ENCODE assay signal across 10 cellular contexts in the genomic region with DNA sequence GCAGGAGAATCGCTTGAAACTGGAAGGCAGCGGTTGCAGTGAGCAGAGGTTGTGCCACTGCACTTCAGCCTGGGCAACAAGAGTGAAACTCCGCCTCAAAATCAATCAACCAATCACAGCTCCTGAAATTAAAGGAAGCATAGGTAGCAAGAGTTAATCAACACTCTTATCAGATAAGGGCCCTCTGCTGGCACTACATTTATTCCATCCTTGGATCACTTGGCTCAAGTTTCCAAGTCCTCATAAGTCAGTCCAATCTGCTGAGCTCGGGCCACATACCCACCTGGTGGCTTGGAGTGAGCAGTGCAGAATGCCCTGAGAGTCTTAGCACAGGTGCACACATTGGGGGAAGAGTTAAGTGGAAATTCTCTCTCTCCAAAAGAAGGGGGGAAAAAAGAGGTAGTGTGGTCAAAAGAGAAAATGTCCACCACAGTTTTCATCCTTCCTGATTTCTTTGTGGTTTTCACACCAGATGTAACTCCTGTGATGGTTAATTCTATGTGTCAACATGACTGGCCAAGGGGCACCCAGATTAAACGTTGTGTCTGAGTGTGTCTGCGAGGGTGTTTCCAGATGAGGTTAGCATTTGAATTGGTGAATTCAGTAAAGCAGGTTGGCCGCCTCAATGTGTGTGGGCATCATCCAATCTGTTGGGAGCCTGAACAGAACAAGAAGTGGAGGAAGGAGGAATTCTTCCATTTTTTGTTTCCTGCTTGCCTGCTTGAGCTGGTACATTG. TPM values are rescaled to one million over a fixed set of nuclear protein-coding genes. Genes with fewer than 3 reads are reported as not detected.
DNase-seq lines count a peak whose midpoint lies in the region; ATAC-seq and TF ChIP-seq lines count a peak whose summit lies in the region.
"Had no signal": no experiment of that assay in that cellular context is flagged by ENCODE, and none has a peak within 500 bp of the region (broad histone marks: within the 10 kb centered on the region; RNA-seq: fewer than 3 reads in every experiment).

No MANE protein-coding gene starts in this region.

- ATAC-seq in HG02970 (IDR thresholded peaks at IDR 0.05; ENCODE audit: low FRiP score, unreplicated experiment) = no peak

- no peak overlapping the region for H3K4me3 Mint-ChIP-seq in CD14-positive monocyte
- H3K4me3 Mint-ChIP-seq in HFFc6 = no peak overlapping the region
- H3K4me3 Mint-ChIP-seq: T-helper 1 cell treated with Interleukin-12 subunit alpha and Interleukin-12 subunit beta and Interleukin-4 antibody, amounts not matched to agents 30 μg/mL and 1 μg/mL, for 36 hours had no signal

- CTCF ChIA-PET in RWPE1 (lab: Yijun Ruan, JAX) = interaction anchor here (0.5 to 1.0 kb wide), 4 partner anchors 166 to 1052 kb away, joined by 3 read pairs; no protein-coding TSS in a partner anchor

- POLR2A ChIA-PET in RWPE1 (lab: Yijun Ruan, JAX; ENCODE audit: low non-redundant PET) = no interaction called here

- TF ChIP-seq CTCF in CD14-positive monocyte (IDR thresholded peaks at IDR 0.05) (no peak), HFFc6 (IDR thresholded peaks at IDR 0.05) (peak; percentile 56), RWPE1 (conservative IDR thresholded peaks at IDR 0.05; ENCODE audit: low read depth) (no peak), GM20000 (IDR thresholded peaks at IDR 0.05; ENCODE audit: extremely low read depth, missing control alignments) (no peak)

- H3K9me3 Mint-ChIP-seq in CD14-positive monocyte (peaks cover 1 to 7% (median 5%) of the 10 kb centered on the region in 7 donors), HFFc6 (no peaks in the 10 kb centered on the region; the same call in 1 of the 2 replicates)

- DNase-seq in CD14-positive monocyte (ENCODE audit: low spot score) (no peak), HFFc6 (no peak), RWPE1 (ENCODE audit: low spot score) (peak; percentile 26), left kidney (ENCODE audit: low read depth, low spot score) (peak; percentile 56), cardiac septum (ENCODE audit: low spot score) (no peak), GM20000 (ENCODE audit: low spot score) (no peak)
- DNase-seq in activated effector memory CD4-positive, alpha-beta T cell treated with Interleukin-2 at 50 U/mL for 16 hours = no peak
- DNase-seq: stimulated activated CD8-positive, alpha-beta memory T cell treated with anti-CD3 and anti-CD28 coated beads, Interleukin-4, amount 100 ng/mL, for 48 hours had no signal

- H3K27ac ChIP-seq in RWPE1 = no peak overlapping the region

- H3K4me1 Mint-ChIP-seq in CD14-positive monocyte = peaks cover 15% of the 10 kb centered on the region
- peaks cover 27% of the 10 kb centered on the region for H3K4me1 Mint-ChIP-seq in HFFc6 (ENCODE audit: low read depth)

- peaks cover 10 to 13% (median 11%) of the 10 kb centered on the region in 3 donors for H3K27me3 Mint-ChIP-seq in CD14-positive monocyte (ENCODE audit: low read depth in 3 of 3)
- H3K27me3 Mint-ChIP-seq in HFFc6 (ENCODE audit: insufficient read depth) = no peaks in the 10 kb centered on the region; the same call in 1 of the 2 replicates

- H3K36me3 Mint-ChIP-seq in CD14-positive monocyte (peaks cover 0 to 2% of the 10 kb centered on the region in 2 donors), HFFc6 (ENCODE audit: low read depth) (peaks cover 4% of the 10 kb centered on the region; the same call in 1 of the 2 replicates)

- intact Hi-C loops in CD14-positive monocyte (cut with micrococcal nuclease) (no loop called here), cardiac septum (cut with DNase I) (loop anchor here (2.0 kb wide), 1 partner anchor 429 kb away; no protein-coding TSS in a partner anchor)

- peak overlapping the region; percentile 8 to 58 (median 36) for H3K27ac Mint-ChIP-seq in CD14-positive monocyte
- H3K27ac Mint-ChIP-seq in HFFc6 = no peak overlapping the region
- H3K27ac Mint-ChIP-seq: T-helper 1 cell treated with Interleukin-12 subunit alpha and Interleukin-12 subunit beta and Interleukin-4 antibody, amounts not matched to agents 30 μg/mL and 1 μg/mL, for 36 hours had no signal

RNA-seq across cellular contexts. Expression of gene FAM8A1, which starts 14.2 kb away (rescaled TPM):
- polyA plus RNA-seq in CD14-positive monocyte = 1 to 10 TPM; 6.8 to 9.3 TPM
- 10 to 100 TPM; 17.8 to 24.3 (median 20.8) TPM for total RNA-seq in HFFc6 (2021; fragmentation: NEBNext Ultra II Directional; extraction: Animal tissue kit (Norgen Biotek cat#: 25700))
- 15.1 TPM for total RNA-seq in cardiac septum

Comparison
In these comparisons a context has a peak if more than half of its experiments do, and no peak if none do; other contexts are left out.
1. DNase-seq: peak in RWPE1 (single experiment) and left kidney (single experiment); none in CD14-positive monocyte (single experiment), HFFc6 (single experiment), cardiac septum (single experiment), GM20000 (single experiment) and activated effector memory CD4-positive, alpha-beta T cell treated with Interleukin-2 at 50 U/mL for 16 hours (single experiment).